8 cellular contexts compared by ENCODE assay signal in genomic region chr2:191165190-191165643, GRCh38. TPM values are rescaled to one million over a fixed set of nuclear protein-coding genes. Genes with fewer than 3 reads are reported as not detected.
DNase-seq lines count a peak whose midpoint lies in the region; ATAC-seq, FAIRE-seq and TF ChIP-seq lines count a peak whose summit lies in the region.

No MANE protein-coding gene starts in this region.

- no peak overlapping the region for H3K9ac ChIP-seq in colonic mucosa (ENCODE audit: low read depth in 2 of 2, low read length in 2 of 2)

- H3K4me1 ChIP-seq in PC-9 (replicated peaks; ENCODE audit: insufficient read depth) (peaks cover 49% of the 10 kb centered on the region), colonic mucosa (no peaks in the 10 kb centered on the region), lung (ENCODE audit: control insufficient read depth in 2 of 2, insufficient read depth in 2 of 2, low read length in 2 of 2) (peaks cover 0 to 15% of the 10 kb centered on the region in 2 donors), uterus (no peaks in the 10 kb centered on the region)

- no peaks in the 10 kb centered on the region; the same call in 1 of the 2 replicates for H3K9me3 ChIP-seq in PC-9 (ENCODE audit: insufficient read depth, low read depth)
- no peaks in the 10 kb centered on the region for H3K9me3 ChIP-seq in colonic mucosa
- no peaks in the 10 kb centered on the region for H3K9me3 ChIP-seq in lung (ENCODE audit: control insufficient read depth in 2 of 2, insufficient read depth in 1 of 2, low read length in 1 of 2)
- H3K9me3 ChIP-seq in uterus = no peaks in the 10 kb centered on the region

- H3K4me2 ChIP-seq in PC-9 = peak overlapping the region; percentile 21; the same call in 1 of the 2 replicates

- no peak overlapping the region; the same call in 1 of the 2 replicates for H3K27ac ChIP-seq in PC-9
- H3K27ac ChIP-seq in colonic mucosa = no peak overlapping the region
- no peak overlapping the region for H3K27ac ChIP-seq in lung (ENCODE audit: low read depth in 1 of 2, low read length in 1 of 2)
- no peak overlapping the region for H3K27ac ChIP-seq in uterus

- DNase-seq in D721Med (ENCODE audit: insufficient read length, low spot score) = no peak
- DNase-seq in PC-9 = peak; percentile 23 to 57
- DNase-seq in colonic mucosa = no peak
- DNase-seq in lung (ENCODE audit: low spot score) = no peak
- DNase-seq in uterus = no peak

- no peaks in the 10 kb centered on the region for H3K79me2 ChIP-seq in PC-9 (ENCODE audit: low read depth)

- peak; percentile 68 for TF ChIP-seq CTCF in D721Med (IDR thresholded peaks at IDR 0.05; ENCODE audit: insufficient read depth, missing control alignments)
- peak; percentile 80 for TF ChIP-seq CTCF in PC-9 (conservative IDR thresholded peaks at IDR 0.05)
- TF ChIP-seq CTCF in colonic mucosa (IDR thresholded peaks at IDR 0.05) = peak; percentile 71
- peak; percentile 48 for TF ChIP-seq CTCF in lung (IDR thresholded peaks at IDR 0.05; ENCODE audit: control extremely low read depth, extremely low read depth)
- TF ChIP-seq CTCF in uterus (IDR thresholded peaks at IDR 0.05) = peak; percentile 57 to 64 (median 58)

- no peak for TF ChIP-seq POLR2A in uterus (IDR thresholded peaks at IDR 0.05)

- WGBS in lung, 2 donors = 21 to 26% methylated on average over 4 of the region's 4 CpGs

- H2AFZ ChIP-seq in PC-9 = no peak overlapping the region

- H3K9me2 ChIP-seq in PC-9 (ENCODE audit: insufficient read depth) = 0 out of 2 replicates have a peak, but pooled peaks cover 2% of the 10 kb centered on the region

- CTCF ChIA-PET in PC-9 (lab: Charles Lee) = interaction anchor here (1.1 kb wide), 1 partner anchor 356 kb away, joined by 3 read pairs; no protein-coding TSS in a partner anchor

- BruUV-seq in PC-9 (replicated peaks; lab: Mats Ljungman, UMichigan) = no TSS peak

- intact Hi-C loops in PC-9 (cut with micrococcal nuclease; ENCODE audit: unreplicated experiment) = loop anchor here (1.0 to 5.0 kb wide), 5 partner anchors 112 to 356 kb away; no protein-coding TSS in a partner anchor
- intact Hi-C loops in colonic mucosa (cut with DNase I) = loop anchor here (2.0 to 10.0 kb wide), 3 partner anchors 60 to 357 kb away; no protein-coding TSS in a partner anchor
- intact Hi-C loops in uterus (cut with DNase I; ENCODE audit: low total_unique reads) = no loop called here

- H3K27me3 ChIP-seq in PC-9 (ENCODE audit: insufficient read depth, low read depth) (no peaks in the 10 kb centered on the region), colonic mucosa (no peaks in the 10 kb centered on the region), lung (ENCODE audit: control insufficient read depth, insufficient read depth) (no peaks in the 10 kb centered on the region), uterus (no peaks in the 10 kb centered on the region)

- H3K4me3 ChIP-seq in PC-9 (no peak overlapping the region), colonic mucosa (no peak overlapping the region), lung (no peak overlapping the region), uterus (no peak overlapping the region)

- H3K36me3 ChIP-seq in PC-9 (ENCODE audit: low read depth) = no peaks in the 10 kb centered on the region
- no peaks in the 10 kb centered on the region for H3K36me3 ChIP-seq in colonic mucosa
- H3K36me3 ChIP-seq in lung (ENCODE audit: control insufficient read depth in 2 of 2, insufficient read depth in 2 of 2, low read length in 2 of 2) = no peaks in the 10 kb centered on the region
- no peaks in the 10 kb centered on the region for H3K36me3 ChIP-seq in uterus

- no peak for FAIRE-seq in D721Med (lab: Jason Lieb, UNC)

- H4K20me1 ChIP-seq in PC-9 (ENCODE audit: insufficient read depth) = no peaks in the 10 kb centered on the region

- POLR2A ChIA-PET in PC-9 (lab: Charles Lee; ENCODE audit: unreplicated experiment) = interaction anchor here (0.6 kb wide), 1 partner anchor 82 kb away, joined by 3 read pairs; no protein-coding TSS in a partner anchor

- H3F3A ChIP-seq in PC-9 (ENCODE audit: insufficient read depth, low read depth) = peaks cover 22% of the 10 kb centered on the region; the same call in 1 of the 2 replicates

- peak; percentile 68 for ATAC-seq in GM19043 (IDR thresholded peaks at IDR 0.05; ENCODE audit: low read depth, unreplicated experiment)
- peak; percentile 68 for ATAC-seq in HG03442 (IDR thresholded peaks at IDR 0.05; ENCODE audit: unreplicated experiment)
- peak; percentile 83 for ATAC-seq in lung (ENCODE audit: insufficient read depth, low FRiP score)
- no peak for ATAC-seq in GM18909 (IDR thresholded peaks at IDR 0.05; ENCODE audit: poor library complexity, unreplicated experiment)

RNA-seq across cellular contexts. Expression of gene STAT4, which starts 14.4 kb away (rescaled TPM):
- total RNA-seq in PC-9 (2021) = 0.23 and 0.70 TPM in 2 replicates
- 1 to 10 TPM; 2.0 to 2.1 TPM for total RNA-seq in colonic mucosa
- total RNA-seq in lung = 10 to 100 TPM in 1 of 2 donors, 1 to 10 TPM in 1; 4.6 to 11.5 TPM
- 1 to 10 TPM; 2.5 to 6.7 TPM for polyA plus RNA-seq in lung
- total RNA-seq in uterus = 1 to 10 TPM in 2 of 4 donors, under 1 TPM in 1, not detected in 1; 0.51 to 4.8 (median 2.3) TPM

Comparison
In these comparisons a context has a peak if more than half of its experiments do, and no peak if none do; other contexts are left out.
1. DNase-seq: peak in PC-9 (2 of 2); none in D721Med (single experiment), colonic mucosa (single experiment), lung (single experiment) and uterus (0 of 2).
2. Peak in every context shown above with its lines, with median percentiles within 50 percentile points of each other: CTCF ChIP-seq.